ENCODE assay signal across 8 cellular contexts in genomic region chr22:36325163-36326031, GRCh38.
A peak's percentile ranks its signal among the peaks of the same experiment; 100 is the strongest.
DNase-seq lines count a peak whose midpoint lies in the region; ATAC-seq, FAIRE-seq and TF ChIP-seq lines count a peak whose summit lies in the region.

No MANE protein-coding gene starts in this region.

- no peak for TF ChIP-seq POLR2A in HepG2 (IDR thresholded peaks at IDR 0.05; ENCODE audit: insufficient read depth in 1 of 2, low read depth in 2 of 2, low read length in 2 of 2)

- H3K9ac ChIP-seq in HepG2 (ENCODE audit: insufficient read depth, low read depth, low read length), result no peak overlapping the region

- TF ChIP-seq RAD21 in Ishikawa (IDR thresholded peaks at IDR 0.05; ENCODE audit: low read depth), result 0 out of 2 replicates have a peak, but pooled peaks have one; percentile 1
- TF ChIP-seq RAD21 in HepG2 (CRISPR knock-in tag; IDR thresholded peaks at IDR 0.05), result no peak

- H3K79me2 ChIP-seq in HepG2 (ENCODE audit: insufficient read depth, low read length), result peaks cover 27% of the 10 kb centered on the region

- H3K4me2 ChIP-seq in HepG2 (ENCODE audit: low read depth, low read length), result no peak overlapping the region

- H3K27me3 Mint-ChIP-seq in brain, result no peaks in the 10 kb centered on the region

- H3K27me3 ChIP-seq in HepG2 (ENCODE audit: control insufficient read depth in 1 of 2, insufficient read depth in 2 of 2, low read length in 2 of 2), result no peaks in the 10 kb centered on the region

- no peak overlapping the region for H3K4me3 ChIP-seq in HepG2 (replicated peaks in 1 of 3; ENCODE audit: insufficient read depth in 1 of 3, low read depth in 2 of 3, low read length in 3 of 3)

- no peak for FAIRE-seq in HepG2 (lab: Jason Lieb, UNC)

- no peaks in the 10 kb centered on the region for H3K9me3 ChIP-seq in HepG2 (ENCODE audit: low read length)

- H3K36me3 ChIP-seq in HepG2 (replicated peaks in 1 of 2; ENCODE audit: control insufficient read depth in 1 of 2, insufficient read depth in 2 of 2, low read length in 2 of 2), result peaks cover 60 to 98% of the 10 kb centered on the region in 2 experiments

- peaks cover 37% of the 10 kb centered on the region for H3K4me1 ChIP-seq in HepG2 (ENCODE audit: insufficient read depth, low read length)

- no peak overlapping the region for H2AFZ ChIP-seq in HepG2 (ENCODE audit: low read length)

- POLR2A ChIA-PET in HepG2 (lab: Yijun Ruan, JAX), result interaction anchor here (1.3 kb wide), 1 partner anchor 58 kb away, joined by 3 read pairs; no protein-coding TSS in a partner anchor

- no peaks in the 10 kb centered on the region; the same call in 1 of the 2 replicates for H4K20me1 ChIP-seq in HepG2 (ENCODE audit: insufficient read depth, low read length)

- H3K4me3 Mint-ChIP-seq in brain, result no peak overlapping the region

- H3K9me3 Mint-ChIP-seq in brain, result no peaks in the 10 kb centered on the region

- no peak for ATAC-seq in HepG2
- no peak for ATAC-seq in GM21528 (IDR thresholded peaks at IDR 0.05; ENCODE audit: low FRiP score, unreplicated experiment)

- CTCF ChIA-PET in HepG2 (lab: Yijun Ruan, JAX; ENCODE audit: low intra/inter-chr PET ratio, low total read pairs), result no interaction called here

- H3K36me3 Mint-ChIP-seq in brain, result peaks cover 28% of the 10 kb centered on the region

- peak overlapping the region in 4 of 5 experiments; percentile 81 to 89 (median 84) for H3K27ac Mint-ChIP-seq in brain

- no peak for DNase-seq in HepG2 (ENCODE audit: low spot score)
- DNase-seq in superior temporal gyrus (ENCODE audit: extremely low spot score), result peak; percentile 19
- DNase-seq in NOMO-1 (lab: John Stamatoyannopoulos, UW; ENCODE audit: unreplicated experiment in 2 of 2), result no peak
- no peak for DNase-seq in islet precursor cell
- no peak for DNase-seq in ecto neural progenitor cell (ENCODE audit: low spot score)

- TF ChIP-seq EP300 in Ishikawa (IDR thresholded peaks at IDR 0.05; ENCODE audit: borderline replicate concordance) (peak; percentile 44; the same call in 1 of the 2 replicates), HepG2 (IDR thresholded peaks at IDR 0.05; ENCODE audit: low read depth in 2 of 2, low read length in 2 of 2) (no peak), HepG2 (CRISPR knock-in tag; IDR thresholded peaks at IDR 0.05; ENCODE audit: borderline replicate concordance) (no peak)

- 97% methylated on average over 27 of the region's 27 CpGs for WGBS in HepG2 (ENCODE audit: low lambda C conversion rate)

- BruUV-seq in HepG2 (replicated peaks; lab: Mats Ljungman, UMichigan), result no TSS peak

- TF ChIP-seq CTCF in brain (conservative IDR thresholded peaks at IDR 0.05) (no peak), HepG2 (CRISPR knock-in tag; IDR thresholded peaks at IDR 0.05) (no peak)

- intact Hi-C loops in HepG2 (cut with micrococcal nuclease; ENCODE audit: unreplicated experiment), result no loop called here

- no peak overlapping the region for H3K27ac ChIP-seq in HepG2 (ENCODE audit: extremely low read length, insufficient read depth, low read length)

- H3K4me1 Mint-ChIP-seq in brain, result peaks cover 42% of the 10 kb centered on the region

- in situ Hi-C loops in HepG2 (cut with HindIII; ENCODE audit: extremely low pct_ligation_motif_present, low pct_unique_long_range_greater_than_20kb), result no loop called here

TF ChIP-seq in Ishikawa, 13 proteins besides CTCF, POLR2A, EP300 and RAD21:
- TF ChIP-seq NFIC (IDR thresholded peaks at IDR 0.05) (peak; percentile 74), TCF12 (IDR thresholded peaks at IDR 0.05; ENCODE audit: low read depth) (peak; percentile 33; the same call in 1 of the 2 replicates), ZBTB7A (IDR thresholded peaks at IDR 0.05; ENCODE audit: low read depth) (no peak), YY1 (IDR thresholded peaks at IDR 0.05; ENCODE audit: low read depth) (no peak), TAF1 (IDR thresholded peaks at IDR 0.05; ENCODE audit: low read depth) (no peak), TEAD4 (IDR thresholded peaks at IDR 0.05) (no peak; the same call in 1 of the 2 replicates), CEBPB (IDR thresholded peaks at IDR 0.05) (no peak), CREB1 (IDR thresholded peaks at IDR 0.05; ENCODE audit: low read depth) (no peak)
- TF ChIP-seq, protein P1, sequence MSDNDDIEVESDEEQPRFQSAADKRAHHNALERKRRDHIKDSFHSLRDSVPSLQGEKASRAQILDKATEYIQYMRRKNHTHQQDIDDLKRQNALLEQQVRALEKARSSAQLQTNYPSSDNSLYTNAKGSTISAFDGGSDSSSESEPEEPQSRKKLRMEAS (IDR thresholded peaks at IDR 0.05), result peak; percentile 86

TF ChIP-seq in HepG2, 621 proteins besides CTCF, POLR2A, EP300 and RAD21:
- TF ChIP-seq AGO2 (optimal IDR thresholded peaks at IDR 0.05; ENCODE audit: low read depth, low read length) (peak; percentile 64), SALL1 (CRISPR knock-in tag; IDR thresholded peaks at IDR 0.05) (no peak)
